In genomic region chr16:624522-625401, GRCh38 we compare ENCODE assay signal across 34 cellular contexts. TPM values are rescaled to one million over a fixed set of nuclear protein-coding genes. Genes with fewer than 3 reads are reported as not detected.
DNase-seq lines count a peak whose midpoint lies in the region; ATAC-seq, FAIRE-seq and TF ChIP-seq lines count a peak whose summit lies in the region.
"Had no signal": no experiment of that assay in that cellular context is flagged by ENCODE, and none has a peak within 500 bp of the region (broad histone marks: within the 10 kb centered on the region; RNA-seq: fewer than 3 reads in every experiment).

No MANE protein-coding gene starts in this region.

- H3K4me1 Mint-ChIP-seq in nephron progenitor cell (peaks cover 78% of the 10 kb centered on the region), T-cell (no peaks in the 10 kb centered on the region)
- H3K4me1 Mint-ChIP-seq: activated CD4-positive, alpha-beta T cell treated with anti-CD3 and anti-CD28 coated beads for 36 hours had no signal

- no peak for TF ChIP-seq RAD21 in HepG2 (CRISPR knock-in tag; IDR thresholded peaks at IDR 0.05)

- no peak for FAIRE-seq in HepG2 (lab: Jason Lieb, UNC)
- no peak for FAIRE-seq in GM19239 (lab: Jason Lieb, UNC)
- FAIRE-seq: colon, pancreas had no signal

- H3K4me1 ChIP-seq in HepG2 (ENCODE audit: insufficient read depth, low read length) (peaks cover 11% of the 10 kb centered on the region), right lobe of liver (peaks cover 0 to 25% (median 18%) of the 10 kb centered on the region in 4 donors)
- H3K4me1 ChIP-seq: pancreas had no signal

- TF ChIP-seq EP300 in HepG2 (IDR thresholded peaks at IDR 0.05; ENCODE audit: low read depth in 2 of 2, low read length in 2 of 2) (no peak), HepG2 (CRISPR knock-in tag; IDR thresholded peaks at IDR 0.05; ENCODE audit: borderline replicate concordance) (no peak)

- ATAC-seq in HepG2: no peak
- ATAC-seq in right lobe of liver: no peak
- no peak for ATAC-seq in HG03159 (IDR thresholded peaks at IDR 0.05; ENCODE audit: unreplicated experiment)
- ATAC-seq in T-cell (replicated peaks in 1 of 4): no peak
- ATAC-seq: activated CD4-positive, alpha-beta T cell treated with anti-CD3 and anti-CD28 coated beads for 36 hours; activated CD8-positive, alpha-beta T cell treated with anti-CD3 and anti-CD28 coated beads, Interleukin-2, amount 10 ng/mL, durations not matched to agents 7 days and 5 days; CD8-positive, alpha-beta T cell; left colon; pancreas; stimulated activated naive CD8-positive, alpha-beta T cell treated with anti-CD3 and anti-CD28 coated beads, Interleukin-15, amount 100 ng/mL, for 72 hours had no signal

- WGBS in HepG2 (ENCODE audit: low lambda C conversion rate): 91% methylated on average over 10 of the region's 20 CpGs
- 73% methylated on average over 3 of the region's 20 CpGs for whole genome bisulfite sequencing in right lobe of liver (ENCODE audit: insufficient coverage, low coverage, low lambda C conversion rate, missing lambda C conversion rate)

- peaks cover 3% of the 10 kb centered on the region for H3K27me3 Mint-ChIP-seq in nephron progenitor cell (ENCODE audit: low read depth, poor library complexity)
- no peaks in the 10 kb centered on the region for H3K27me3 Mint-ChIP-seq in T-cell
- H3K27me3 Mint-ChIP-seq: activated CD4-positive, alpha-beta T cell treated with anti-CD3 and anti-CD28 coated beads for 36 hours; stimulated activated naive CD8-positive, alpha-beta T cell treated with anti-CD3 and anti-CD28 coated beads, Interleukin-15, amount 100 ng/mL, for 72 hours had no signal

- no peaks in the 10 kb centered on the region for H3K79me2 ChIP-seq in HepG2 (ENCODE audit: insufficient read depth, low read length)

- no peaks in the 10 kb centered on the region for H4K20me1 ChIP-seq in HepG2 (ENCODE audit: insufficient read depth, low read length)

- DNase-seq in HepG2 (ENCODE audit: low spot score): no peak
- DNase-seq in right lobe of liver: no peak
- DNase-seq in nephron progenitor cell: no peak
- no peak for DNase-seq in GM19239 (ENCODE audit: insufficient read length, low spot score)
- DNase-seq in T-cell: no peak
- DNase-seq in dedifferentiated amniotic fluid mesenchymal stem cell (ENCODE audit: extremely low spot score): no peak
- DNase-seq: activated CD4-positive, alpha-beta T cell treated with anti-CD3 and anti-CD28 coated beads for 36 hours; activated CD8-positive, alpha-beta T cell treated with anti-CD3 and anti-CD28 coated beads, Interleukin-2, amount 10 ng/mL, durations not matched to agents 7 days and 5 days; activated naive CD4-positive, alpha-beta T cell treated with anti-CD3 and anti-CD28 coated beads for 36 hours; AML-193; amygdala; CD8-positive, alpha-beta T cell; effector CD8-positive, alpha-beta T cell; Kasumi-1; left colon; mammary epithelial cell; NCI-H1436; NCI-H2107; NCI-H446 treated with DMSO at 0.1 percent for 48 hours; spleen; stimulated activated CD4-positive, alpha-beta T cell treated with anti-CD3 and anti-CD28 coated beads, Interleukin-2, amount 100 ng/mL, for 24 hours; stimulated activated naive CD8-positive, alpha-beta T cell treated with anti-CD3 and anti-CD28 coated beads, Interleukin-15, amount 100 ng/mL, for 72 hours; thyroid gland had no signal

- no TSS peak for BruUV-seq in HepG2 (replicated peaks; lab: Mats Ljungman, UMichigan)

- H3K27ac ChIP-seq in HepG2 (ENCODE audit: extremely low read length, insufficient read depth, low read length) (no peak overlapping the region), right lobe of liver (no peak overlapping the region), angular gyrus (ENCODE audit: low read depth, low read length) (peak overlapping the region; percentile 45)
- H3K27ac ChIP-seq: breast epithelium, epithelial cell of prostate, pancreas, right atrium auricular region, spleen, thyroid gland had no signal

- H3K36me3 ChIP-seq in HepG2 (replicated peaks in 1 of 2; ENCODE audit: control insufficient read depth in 1 of 2, insufficient read depth in 2 of 2, low read length in 2 of 2): peaks cover 4% of the 10 kb centered on the region in 2 experiments; a peak in 2 of 5 replicates
- H3K36me3 ChIP-seq in right lobe of liver: peaks cover 0 to 9% (median 0%) of the 10 kb centered on the region in 4 donors
- H3K36me3 ChIP-seq: breast epithelium had no signal

- TF ChIP-seq CTCF in HepG2 (CRISPR knock-in tag; IDR thresholded peaks at IDR 0.05) (no peak), right lobe of liver (IDR thresholded peaks at IDR 0.05) (no peak), nephron progenitor cell (IDR thresholded peaks at IDR 0.05) (no peak)

- POLR2A ChIA-PET in HepG2 (lab: Yijun Ruan, JAX) (interaction anchor here (0.8 kb wide), 1 partner anchor 11 kb away, joined by 3 read pairs; the partner anchor contains the start of gene METTL26), T-cell (lab: Charles Lee) (no interaction called here)

- CTCF ChIA-PET in HepG2 (lab: Yijun Ruan, JAX; ENCODE audit: low intra/inter-chr PET ratio, low total read pairs): no interaction called here
- CTCF ChIA-PET in T-cell (lab: Charles Lee): no interaction called here

- H2AFZ ChIP-seq in HepG2 (ENCODE audit: low read length): no peak overlapping the region

- H3K4me3 ChIP-seq in HepG2 (replicated peaks in 1 of 3; ENCODE audit: insufficient read depth in 1 of 3, low read depth in 2 of 3, low read length in 3 of 3) (no peak overlapping the region), right lobe of liver (no peak overlapping the region)
- H3K4me3 ChIP-seq: breast epithelium, pancreas, right atrium auricular region, spleen, thyroid gland had no signal

- H3K9me3 ChIP-seq in HepG2 (ENCODE audit: low read length) (no peaks in the 10 kb centered on the region), right lobe of liver (no peaks in the 10 kb centered on the region)
- H3K9me3 ChIP-seq: breast epithelium, pancreas, right atrium auricular region, spleen, thyroid gland had no signal

- H3K9me3 Mint-ChIP-seq in nephron progenitor cell: no peaks in the 10 kb centered on the region
- no peaks in the 10 kb centered on the region for H3K9me3 Mint-ChIP-seq in T-cell
- H3K9me3 Mint-ChIP-seq: activated naive CD4-positive, alpha-beta T cell treated with anti-CD3 and anti-CD28 coated beads for 36 hours; CD8-positive, alpha-beta T cell; nephron; stimulated activated naive CD8-positive, alpha-beta T cell treated with anti-CD3 and anti-CD28 coated beads, Interleukin-15, amount 100 ng/mL, for 72 hours; T-helper 2 cell treated with Interferon-gamma antibody and Interleukin-4, amounts not matched to agents 5 μg/mL and 100 μg/mL, for 36 hours had no signal

- H3K4me3 Mint-ChIP-seq in nephron progenitor cell (peak overlapping the region; percentile 57), T-cell (no peak overlapping the region)
- H3K4me3 Mint-ChIP-seq: activated CD4-positive, alpha-beta T cell treated with anti-CD3 and anti-CD28 coated beads for 36 hours; activated CD8-positive, alpha-beta T cell treated with anti-CD3 and anti-CD28 coated beads, Interleukin-2, amount 10 ng/mL, durations not matched to agents 7 days and 5 days; activated naive CD4-positive, alpha-beta T cell treated with anti-CD3 and anti-CD28 coated beads for 36 hours; CD8-positive, alpha-beta T cell; nephron; stimulated activated naive CD8-positive, alpha-beta T cell treated with anti-CD3 and anti-CD28 coated beads, Interleukin-15, amount 100 ng/mL, for 72 hours; T-helper 2 cell treated with Interferon-gamma antibody and Interleukin-4, amounts not matched to agents 5 μg/mL and 100 μg/mL, for 36 hours had no signal

- no peak for TF ChIP-seq POLR2A in HepG2 (IDR thresholded peaks at IDR 0.05; ENCODE audit: insufficient read depth in 1 of 2, low read depth in 2 of 2, low read length in 2 of 2)
- TF ChIP-seq POLR2A in right lobe of liver (IDR thresholded peaks at IDR 0.05): no peak

- H3K27ac Mint-ChIP-seq in nephron progenitor cell (peak overlapping the region; percentile 98), T-cell (no peak overlapping the region)
- H3K27ac Mint-ChIP-seq: activated CD4-positive, alpha-beta T cell treated with anti-CD3 and anti-CD28 coated beads for 36 hours; activated CD8-positive, alpha-beta T cell treated with anti-CD3 and anti-CD28 coated beads, Interleukin-2, amount 10 ng/mL, durations not matched to agents 7 days and 5 days; activated naive CD4-positive, alpha-beta T cell treated with anti-CD3 and anti-CD28 coated beads for 36 hours; CD8-positive, alpha-beta T cell; nephron; stimulated activated naive CD8-positive, alpha-beta T cell treated with anti-CD3 and anti-CD28 coated beads, Interleukin-15, amount 100 ng/mL, for 72 hours; T-helper 2 cell treated with Interferon-gamma antibody and Interleukin-4, amounts not matched to agents 5 μg/mL and 100 μg/mL, for 36 hours had no signal

- no peak overlapping the region for H3K9ac ChIP-seq in HepG2 (ENCODE audit: insufficient read depth, low read depth, low read length)

- H3K27me3 ChIP-seq in HepG2 (ENCODE audit: control insufficient read depth in 1 of 2, insufficient read depth in 2 of 2, low read length in 2 of 2): no peaks in the 10 kb centered on the region
- H3K27me3 ChIP-seq in right lobe of liver: no peaks in the 10 kb centered on the region
- H3K27me3 ChIP-seq: breast epithelium, pancreas, right atrium auricular region, spleen, thyroid gland had no signal

- peaks cover 11% of the 10 kb centered on the region for H3K36me3 Mint-ChIP-seq in nephron progenitor cell (ENCODE audit: low read depth)
- H3K36me3 Mint-ChIP-seq in T-cell: no peaks in the 10 kb centered on the region

- in situ Hi-C loops in HepG2 (cut with HindIII; ENCODE audit: extremely low pct_ligation_motif_present, low pct_unique_long_range_greater_than_20kb): no loop called here

- H3K4me2 ChIP-seq in HepG2 (ENCODE audit: low read depth, low read length): no peak overlapping the region

- intact Hi-C loops in HepG2 (cut with micrococcal nuclease; ENCODE audit: unreplicated experiment) (no loop called here), right lobe of liver (cut with DNase I) (no loop called here)

RNA-seq across cellular contexts. Expression of gene WFIKKN1, which starts 6.0 kb away (rescaled TPM):
- total RNA-seq in HepG2 (2016; rRNA removed; fragmentation: Illumina TruSeq; extraction: Trizol): 2.4 and 4.9 TPM in 2 replicates
- 0.61 and 0.88 TPM in 2 replicates for total RNA-seq in HepG2 (2016; cell fraction: cytosol; rRNA removed; fragmentation: Illumina TruSeq; extraction: Trizol; ENCODE audit: low read depth)
- total RNA-seq in HepG2 (2016; cell fraction: insoluble cytoplasmic fraction; rRNA removed; fragmentation: Illumina TruSeq; extraction: Trizol): 2.1 and 4.8 TPM in 2 replicates
- 1.1 and 1.8 TPM in 2 replicates for total RNA-seq in HepG2 (2016; cell fraction: membrane; rRNA removed; fragmentation: Illumina TruSeq; extraction: Trizol)
- 3.0 and 3.4 TPM in 2 replicates for total RNA-seq in HepG2 (2016; cell fraction: nucleus; rRNA removed; fragmentation: Illumina TruSeq; extraction: Trizol)
- polyA plus RNA-seq in HepG2 (2011; rRNA removed): 1.7 and 2.9 TPM in 2 replicates
- 2.6 and 4.2 TPM in 2 replicates for polyA plus RNA-seq in HepG2 (2011; cell fraction: cytosol; rRNA removed)
- 4.0 and 4.2 TPM in 2 replicates for polyA plus RNA-seq in HepG2 (2011; cell fraction: nucleus; rRNA removed)
- polyA plus RNA-seq in HepG2 (2012): 1.7 and 2.2 TPM in 2 replicates
- 0.58 and 0.66 TPM in 2 replicates for polyA plus RNA-seq in HepG2 (2016; cell fraction: cytosol; fragmentation: Illumina TruSeq; extraction: Trizol; ENCODE audit: low read depth)
- polyA plus RNA-seq in HepG2 (2016; cell fraction: insoluble cytoplasmic fraction; fragmentation: Illumina TruSeq; extraction: Trizol; ENCODE audit: low read depth): 2.6 and 2.7 TPM in 2 replicates
- polyA plus RNA-seq in HepG2 (2016; cell fraction: membrane; fragmentation: Illumina TruSeq; extraction: Trizol; ENCODE audit: low read depth): 0.93 and 1.1 TPM in 2 replicates
- polyA plus RNA-seq in HepG2 (2016; cell fraction: nucleus; fragmentation: Illumina TruSeq; extraction: Trizol; ENCODE audit: insufficient read depth, low read depth): 5.9 and 6.7 TPM in 2 replicates
- polyA minus RNA-seq in HepG2 (2011; rRNA and poly(A)+ RNA removed; ENCODE audit: low replicate concordance): 3.9 and 5.4 TPM in 2 replicates
- polyA minus RNA-seq in HepG2 (2011; cell fraction: cytosol; rRNA and poly(A)+ RNA removed): 3.1 and 4.6 TPM in 2 replicates
- polyA minus RNA-seq in HepG2 (2011; cell fraction: nucleus; rRNA and poly(A)+ RNA removed): 1.0 and 1.7 TPM in 2 replicates
- under 1 TPM; 0.43 to 0.70 (median 0.56) TPM for total RNA-seq in right lobe of liver
- total RNA-seq in T-cell: 1 to 10 TPM in 3 of 5 donors, under 1 TPM in 2; 0.15 to 1.5 (median 1.0) TPM
- total RNA-seq: Daoy, H4 had no signal
- polyA plus RNA-seq: mammary epithelial cell had no signal

RNA-seq across cellular contexts. Expression of gene METTL26, which starts 11.3 kb away (rescaled TPM):
- total RNA-seq in HepG2 (2016; rRNA removed; fragmentation: Illumina TruSeq; extraction: Trizol): 70.1 and 75.1 TPM in 2 replicates
- 106 and 145 TPM in 2 replicates for total RNA-seq in HepG2 (2016; cell fraction: cytosol; rRNA removed; fragmentation: Illumina TruSeq; extraction: Trizol; ENCODE audit: low read depth)
- 72.6 and 72.8 TPM in 2 replicates for total RNA-seq in HepG2 (2016; cell fraction: insoluble cytoplasmic fraction; rRNA removed; fragmentation: Illumina TruSeq; extraction: Trizol)
- 85.6 and 121 TPM in 2 replicates for total RNA-seq in HepG2 (2016; cell fraction: membrane; rRNA removed; fragmentation: Illumina TruSeq; extraction: Trizol)
- total RNA-seq in HepG2 (2016; cell fraction: nucleus; rRNA removed; fragmentation: Illumina TruSeq; extraction: Trizol): 25.9 and 26.1 TPM in 2 replicates
- 65.5 and 65.8 TPM in 2 replicates for polyA plus RNA-seq in HepG2 (2011; rRNA removed)
- 61.3 and 112 TPM in 2 replicates for polyA plus RNA-seq in HepG2 (2011; cell fraction: cytosol; rRNA removed)
- polyA plus RNA-seq in HepG2 (2011; cell fraction: nucleus; rRNA removed): 121 and 152 TPM in 2 replicates
- polyA plus RNA-seq in HepG2 (2012): 40.7 and 43.0 TPM in 2 replicates
- 158 and 183 TPM in 2 replicates for polyA plus RNA-seq in HepG2 (2016; cell fraction: cytosol; fragmentation: Illumina TruSeq; extraction: Trizol; ENCODE audit: low read depth)
- polyA plus RNA-seq in HepG2 (2016; cell fraction: insoluble cytoplasmic fraction; fragmentation: Illumina TruSeq; extraction: Trizol; ENCODE audit: low read depth): 91.6 and 101 TPM in 2 replicates
- polyA plus RNA-seq in HepG2 (2016; cell fraction: membrane; fragmentation: Illumina TruSeq; extraction: Trizol; ENCODE audit: low read depth): 118 and 119 TPM in 2 replicates
- 66.7 and 70.0 TPM in 2 replicates for polyA plus RNA-seq in HepG2 (2016; cell fraction: nucleus; fragmentation: Illumina TruSeq; extraction: Trizol; ENCODE audit: insufficient read depth, low read depth)
- 66.6 and 95.2 TPM in 2 replicates for polyA minus RNA-seq in HepG2 (2011; rRNA and poly(A)+ RNA removed; ENCODE audit: low replicate concordance)
- 30.0 and 37.0 TPM in 2 replicates for polyA minus RNA-seq in HepG2 (2011; cell fraction: cytosol; rRNA and poly(A)+ RNA removed)
- 15.3 and 23.3 TPM in 2 replicates for polyA minus RNA-seq in HepG2 (2011; cell fraction: nucleus; rRNA and poly(A)+ RNA removed)
- 100 to 1,000 TPM in 1 of 6 experiments, 10 to 100 TPM in 5; 22.7 to 126 (median 32.6) TPM for total RNA-seq in right lobe of liver
- total RNA-seq in T-cell: 10 to 100 TPM; 42.1 to 94.0 (median 87.2) TPM

RNA-seq across cellular contexts. Expression of gene MCRIP2, which starts 16.9 kb away (rescaled TPM):
- 54.6 and 76.7 TPM in 2 replicates for total RNA-seq in HepG2 (2016; rRNA removed; fragmentation: Illumina TruSeq; extraction: Trizol)
- total RNA-seq in HepG2 (2016; cell fraction: cytosol; rRNA removed; fragmentation: Illumina TruSeq; extraction: Trizol; ENCODE audit: low read depth): 213 and 245 TPM in 2 replicates
- 53.9 and 78.9 TPM in 2 replicates for total RNA-seq in HepG2 (2016; cell fraction: insoluble cytoplasmic fraction; rRNA removed; fragmentation: Illumina TruSeq; extraction: Trizol)
- 142 and 185 TPM in 2 replicates for total RNA-seq in HepG2 (2016; cell fraction: membrane; rRNA removed; fragmentation: Illumina TruSeq; extraction: Trizol)
- total RNA-seq in HepG2 (2016; cell fraction: nucleus; rRNA removed; fragmentation: Illumina TruSeq; extraction: Trizol): 43.6 and 55.4 TPM in 2 replicates
- polyA plus RNA-seq in HepG2 (2011; rRNA removed): 39.6 and 50.7 TPM in 2 replicates
- 28.2 and 61.1 TPM in 2 replicates for polyA plus RNA-seq in HepG2 (2011; cell fraction: cytosol; rRNA removed)
- polyA plus RNA-seq in HepG2 (2011; cell fraction: nucleus; rRNA removed): 96.2 and 105 TPM in 2 replicates
- polyA plus RNA-seq in HepG2 (2012): 16.1 and 33.3 TPM in 2 replicates
- 190 and 204 TPM in 2 replicates for polyA plus RNA-seq in HepG2 (2016; cell fraction: cytosol; fragmentation: Illumina TruSeq; extraction: Trizol; ENCODE audit: low read depth)
- 37.1 and 43.7 TPM in 2 replicates for polyA plus RNA-seq in HepG2 (2016; cell fraction: insoluble cytoplasmic fraction; fragmentation: Illumina TruSeq; extraction: Trizol; ENCODE audit: low read depth)
- polyA plus RNA-seq in HepG2 (2016; cell fraction: membrane; fragmentation: Illumina TruSeq; extraction: Trizol; ENCODE audit: low read depth): 110 and 119 TPM in 2 replicates
- 85.1 and 93.5 TPM in 2 replicates for polyA plus RNA-seq in HepG2 (2016; cell fraction: nucleus; fragmentation: Illumina TruSeq; extraction: Trizol; ENCODE audit: insufficient read depth, low read depth)
- 21.1 and 22.3 TPM in 2 replicates for polyA minus RNA-seq in HepG2 (2011; rRNA and poly(A)+ RNA removed; ENCODE audit: low replicate concordance)
- 13.8 and 16.0 TPM in 2 replicates for polyA minus RNA-seq in HepG2 (2011; cell fraction: cytosol; rRNA and poly(A)+ RNA removed)
- polyA minus RNA-seq in HepG2 (2011; cell fraction: nucleus; rRNA and poly(A)+ RNA removed): 14.9 and 18.2 TPM in 2 replicates
- total RNA-seq in right lobe of liver: 100 to 1,000 TPM in 2 of 6 experiments, 10 to 100 TPM in 4; 48.8 to 130 (median 76.7) TPM
- total RNA-seq in T-cell: 10 to 100 TPM; 19.1 to 43.0 (median 40.0) TPM

RNA-seq across cellular contexts. Expression of gene WDR90, which starts 24.4 kb away (rescaled TPM):
- total RNA-seq in HepG2 (2016; rRNA removed; fragmentation: Illumina TruSeq; extraction: Trizol) (10.2 and 28.9 TPM in 2 replicates), right lobe of liver (10 to 100 TPM in 4 of 6 experiments, 1 to 10 TPM in 2; 7.2 to 18.1 (median 11.8) TPM), T-cell (10 to 100 TPM; 19.7 to 35.7 (median 23.4) TPM)
- 8.3 and 8.4 TPM in 2 replicates for total RNA-seq in HepG2 (2016; cell fraction: cytosol; rRNA removed; fragmentation: Illumina TruSeq; extraction: Trizol; ENCODE audit: low read depth)
- total RNA-seq in HepG2 (2016; cell fraction: insoluble cytoplasmic fraction; rRNA removed; fragmentation: Illumina TruSeq; extraction: Trizol): 10.2 and 31.3 TPM in 2 replicates
- total RNA-seq in HepG2 (2016; cell fraction: membrane; rRNA removed; fragmentation: Illumina TruSeq; extraction: Trizol): 9.7 and 10.7 TPM in 2 replicates
- 40.6 and 49.4 TPM in 2 replicates for total RNA-seq in HepG2 (2016; cell fraction: nucleus; rRNA removed; fragmentation: Illumina TruSeq; extraction: Trizol)
- polyA plus RNA-seq in HepG2 (2011; rRNA removed): 11.1 and 14.9 TPM in 2 replicates
- 3.4 and 7.3 TPM in 2 replicates for polyA plus RNA-seq in HepG2 (2011; cell fraction: cytosol; rRNA removed)
- polyA plus RNA-seq in HepG2 (2011; cell fraction: nucleus; rRNA removed): 165 and 272 TPM in 2 replicates
- 8.4 and 11.0 TPM in 2 replicates for polyA plus RNA-seq in HepG2 (2012)
- 2.6 and 2.7 TPM in 2 replicates for polyA plus RNA-seq in HepG2 (2016; cell fraction: cytosol; fragmentation: Illumina TruSeq; extraction: Trizol; ENCODE audit: low read depth)
- polyA plus RNA-seq in HepG2 (2016; cell fraction: insoluble cytoplasmic fraction; fragmentation: Illumina TruSeq; extraction: Trizol; ENCODE audit: low read depth): 9.7 and 12.6 TPM in 2 replicates
- polyA plus RNA-seq in HepG2 (2016; cell fraction: membrane; fragmentation: Illumina TruSeq; extraction: Trizol; ENCODE audit: low read depth): 5.3 TPM in 2 replicates
- polyA plus RNA-seq in HepG2 (2016; cell fraction: nucleus; fragmentation: Illumina TruSeq; extraction: Trizol; ENCODE audit: insufficient read depth, low read depth): 127 and 129 TPM in 2 replicates
- 12.2 and 29.3 TPM in 2 replicates for polyA minus RNA-seq in HepG2 (2011; rRNA and poly(A)+ RNA removed; ENCODE audit: low replicate concordance)
- 3.2 and 14.2 TPM in 2 replicates for polyA minus RNA-seq in HepG2 (2011; cell fraction: cytosol; rRNA and poly(A)+ RNA removed)
- polyA minus RNA-seq in HepG2 (2011; cell fraction: nucleus; rRNA and poly(A)+ RNA removed): 15.8 and 22.4 TPM in 2 replicates

RNA-seq across cellular contexts. Expression of gene RAB40C, which starts 34.9 kb away (rescaled TPM):
- total RNA-seq in HepG2 (2016; rRNA removed; fragmentation: Illumina TruSeq; extraction: Trizol): 8.2 and 11.5 TPM in 2 replicates
- 3.9 TPM in 2 replicates for total RNA-seq in HepG2 (2016; cell fraction: cytosol; rRNA removed; fragmentation: Illumina TruSeq; extraction: Trizol; ENCODE audit: low read depth)
- total RNA-seq in HepG2 (2016; cell fraction: insoluble cytoplasmic fraction; rRNA removed; fragmentation: Illumina TruSeq; extraction: Trizol): 7.7 and 10.5 TPM in 2 replicates
- total RNA-seq in HepG2 (2016; cell fraction: membrane; rRNA removed; fragmentation: Illumina TruSeq; extraction: Trizol): 9.2 and 9.7 TPM in 2 replicates
- total RNA-seq in HepG2 (2016; cell fraction: nucleus; rRNA removed; fragmentation: Illumina TruSeq; extraction: Trizol): 6.0 and 7.3 TPM in 2 replicates
- polyA plus RNA-seq in HepG2 (2011; rRNA removed): 7.7 and 10.6 TPM in 2 replicates
- 6.0 and 10.4 TPM in 2 replicates for polyA plus RNA-seq in HepG2 (2011; cell fraction: cytosol; rRNA removed)
- polyA plus RNA-seq in HepG2 (2011; cell fraction: nucleus; rRNA removed): 25.9 TPM in 2 replicates
- 7.0 and 9.0 TPM in 2 replicates for polyA plus RNA-seq in HepG2 (2012)
- 2.5 and 2.9 TPM in 2 replicates for polyA plus RNA-seq in HepG2 (2016; cell fraction: cytosol; fragmentation: Illumina TruSeq; extraction: Trizol; ENCODE audit: low read depth)
- polyA plus RNA-seq in HepG2 (2016; cell fraction: insoluble cytoplasmic fraction; fragmentation: Illumina TruSeq; extraction: Trizol; ENCODE audit: low read depth): 8.9 and 11.2 TPM in 2 replicates
- 6.5 and 6.8 TPM in 2 replicates for polyA plus RNA-seq in HepG2 (2016; cell fraction: membrane; fragmentation: Illumina TruSeq; extraction: Trizol; ENCODE audit: low read depth)
- polyA plus RNA-seq in HepG2 (2016; cell fraction: nucleus; fragmentation: Illumina TruSeq; extraction: Trizol; ENCODE audit: insufficient read depth, low read depth): 20.2 and 22.4 TPM in 2 replicates
- 15.3 and 16.9 TPM in 2 replicates for polyA minus RNA-seq in HepG2 (2011; rRNA and poly(A)+ RNA removed; ENCODE audit: low replicate concordance)
- 5.5 and 7.3 TPM in 2 replicates for polyA minus RNA-seq in HepG2 (2011; cell fraction: cytosol; rRNA and poly(A)+ RNA removed)
- polyA minus RNA-seq in HepG2 (2011; cell fraction: nucleus; rRNA and poly(A)+ RNA removed): 3.4 and 4.0 TPM in 2 replicates
- 10 to 100 TPM in 5 of 6 experiments, 1 to 10 TPM in 1; 10.0 to 14.1 (median 12.0) TPM for total RNA-seq in right lobe of liver
- 10 to 100 TPM; 14.1 to 28.0 (median 24.4) TPM for total RNA-seq in T-cell
